Comparison of ENCODE assay signal across 22 cellular contexts in the genomic region with DNA sequence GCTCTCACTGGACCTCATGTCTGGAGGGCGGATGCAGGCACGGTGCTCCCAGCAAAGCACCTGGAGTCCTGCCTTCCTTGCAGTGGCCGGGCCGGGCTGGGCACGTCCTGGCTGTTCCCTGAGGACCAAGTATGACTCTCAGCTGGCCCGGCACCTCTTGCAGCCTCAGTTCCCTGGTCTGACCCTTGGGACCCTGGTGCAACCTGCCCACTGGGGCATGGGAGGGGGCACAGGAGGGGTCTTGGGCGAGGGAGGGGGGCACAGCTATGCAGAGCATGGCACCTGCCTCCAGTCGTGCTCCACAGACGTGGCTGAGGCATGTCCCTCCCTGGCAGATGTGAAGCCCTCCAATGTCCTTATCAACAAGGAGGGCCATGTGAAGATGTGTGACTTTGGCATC. TPM values are rescaled to one million over a fixed set of nuclear protein-coding genes. Genes with fewer than 3 reads are reported as not detected.
DNase-seq lines count a peak whose midpoint lies in the region; ATAC-seq and TF ChIP-seq lines count a peak whose summit lies in the region.
"Had no signal": no experiment of that assay in that cellular context is flagged by ENCODE, and none has a peak within 500 bp of the region (broad histone marks: within the 10 kb centered on the region; RNA-seq: fewer than 3 reads in every experiment).

No MANE protein-coding gene starts in this region.

- no peaks in the 10 kb centered on the region for H3K79me2 ChIP-seq in MM.1S (ENCODE audit: low read length)
- H3K79me2 ChIP-seq in trophoblast cell (ENCODE audit: control insufficient read depth, insufficient read depth, low read length, poor library complexity) = no peaks in the 10 kb centered on the region

- POLR2A ChIA-PET in activated naive CD8-positive, alpha-beta T cell treated with anti-CD3 and anti-CD28 coated beads, Interleukin-2, amount 10 ng/mL, durations not matched to agents 7 days and 5 days (lab: Charles Lee) = no interaction called here

- 66 to 81% methylated on average over 9 of the region's 9 CpGs for WGBS in upper lobe of left lung, 2 donors
- WGBS in trophoblast cell (ENCODE audit: extremely low coverage, insufficient coverage, insufficient read length) = no CpG with 5 or more reads among the region's 9 CpGs

- H4K12ac ChIP-seq in trophoblast cell (ENCODE audit: low read depth, low read length) = no peak overlapping the region

- H3K27ac Mint-ChIP-seq in activated naive CD8-positive, alpha-beta T cell treated with anti-CD3 and anti-CD28 coated beads, Interleukin-2, amount 10 ng/mL, durations not matched to agents 7 days and 5 days = no peak overlapping the region
- no peak overlapping the region for H3K27ac Mint-ChIP-seq in activated naive CD8-positive, alpha-beta T cell treated with anti-CD3 and anti-CD28 coated beads for 36 hours

- H3K9ac ChIP-seq in MM.1S (ENCODE audit: low read length) (no peak overlapping the region), trophoblast cell (ENCODE audit: low read length) (no peak overlapping the region)

- no peak overlapping the region for H2BK120ac ChIP-seq in trophoblast cell (ENCODE audit: insufficient read depth, low read length, poor library complexity)

- TF ChIP-seq EP300 in upper lobe of left lung (IDR thresholded peaks at IDR 0.05) = no peak

- peaks cover 1% of the 10 kb centered on the region for H3K9me3 Mint-ChIP-seq in activated naive CD8-positive, alpha-beta T cell treated with anti-CD3 and anti-CD28 coated beads, Interleukin-2, amount 10 ng/mL, durations not matched to agents 7 days and 5 days
- H3K9me3 Mint-ChIP-seq in activated naive CD8-positive, alpha-beta T cell treated with anti-CD3 and anti-CD28 coated beads for 36 hours = peaks cover 3% of the 10 kb centered on the region
- H3K9me3 Mint-ChIP-seq: activated T-helper 17 cell treated with anti-CD3 and anti-CD28 coated beads, Interleukin-2, amount 50 U/mL, for 72 hours had no signal

- no peaks in the 10 kb centered on the region for H3K9me3 ChIP-seq in RWPE2 (ENCODE audit: severe bottlenecking)
- peaks cover 5% of the 10 kb centered on the region for H3K9me3 ChIP-seq in lower lobe of right lung
- H3K9me3 ChIP-seq in upper lobe of left lung = peaks cover 0 to 12% (median 7%) of the 10 kb centered on the region in 4 donors
- H3K9me3 ChIP-seq in MM.1S (replicated peaks; ENCODE audit: insufficient read depth, low read length) = no peaks in the 10 kb centered on the region
- peaks cover 37% of the 10 kb centered on the region for H3K9me3 ChIP-seq in trophoblast cell (ENCODE audit: insufficient read depth, low read depth, low read length)

- H3K36me3 Mint-ChIP-seq in activated naive CD8-positive, alpha-beta T cell treated with anti-CD3 and anti-CD28 coated beads, Interleukin-2, amount 10 ng/mL, durations not matched to agents 7 days and 5 days = peaks cover 39% of the 10 kb centered on the region
- H3K36me3 Mint-ChIP-seq in activated naive CD8-positive, alpha-beta T cell treated with anti-CD3 and anti-CD28 coated beads for 36 hours = peaks cover 42% of the 10 kb centered on the region

- no peak overlapping the region for H2BK5ac ChIP-seq in trophoblast cell (ENCODE audit: low read depth, low read length, poor library complexity)

- H2AK5ac ChIP-seq in trophoblast cell (ENCODE audit: low read length) = no peak overlapping the region

- H3K4me1 ChIP-seq in RWPE2 (ENCODE audit: insufficient read depth, poor library complexity, severe bottlenecking) = no peaks in the 10 kb centered on the region
- H3K4me1 ChIP-seq in lower lobe of right lung = no peaks in the 10 kb centered on the region
- no peaks in the 10 kb centered on the region for H3K4me1 ChIP-seq in upper lobe of left lung
- H3K4me1 ChIP-seq in MM.1S (ENCODE audit: low read length) = no peaks in the 10 kb centered on the region
- H3K4me1 ChIP-seq in trophoblast cell (ENCODE audit: control insufficient read depth in 1 of 2, insufficient read depth in 2 of 2, low read length in 2 of 2) = no peaks in the 10 kb centered on the region
- H3K4me1 ChIP-seq: uterus had no signal

- H3K4me3 ChIP-seq in RWPE2 (ENCODE audit: severe bottlenecking) (no peak overlapping the region), lower lobe of right lung (no peak overlapping the region), upper lobe of left lung (no peak overlapping the region), MM.1S (ENCODE audit: low read length) (no peak overlapping the region), trophoblast cell (ENCODE audit: low read depth, low read length) (no peak overlapping the region)
- H3K4me3 ChIP-seq: GM12878, uterus had no signal

- no peak overlapping the region for H4K91ac ChIP-seq in trophoblast cell (ENCODE audit: low read depth, low read length)

- no peaks in the 10 kb centered on the region for H3K4me1 Mint-ChIP-seq in activated naive CD8-positive, alpha-beta T cell treated with anti-CD3 and anti-CD28 coated beads, Interleukin-2, amount 10 ng/mL, durations not matched to agents 7 days and 5 days
- H3K4me1 Mint-ChIP-seq in activated naive CD8-positive, alpha-beta T cell treated with anti-CD3 and anti-CD28 coated beads for 36 hours = no peaks in the 10 kb centered on the region
- H3K4me1 Mint-ChIP-seq: activated T-helper 17 cell treated with anti-CD3 and anti-CD28 coated beads, Interleukin-2, amount 50 U/mL, for 72 hours; stimulated activated naive CD8-positive, alpha-beta T cell treated with anti-CD3 and anti-CD28 coated beads, Interleukin-15, amount 100 ng/mL, for 72 hours had no signal

- H3K9me2 ChIP-seq in MM.1S (replicated peaks; ENCODE audit: insufficient read depth, low read length) = no peaks in the 10 kb centered on the region

- no peak overlapping the region for H3K4me3 Mint-ChIP-seq in activated naive CD8-positive, alpha-beta T cell treated with anti-CD3 and anti-CD28 coated beads, Interleukin-2, amount 10 ng/mL, durations not matched to agents 7 days and 5 days
- no peak overlapping the region for H3K4me3 Mint-ChIP-seq in activated naive CD8-positive, alpha-beta T cell treated with anti-CD3 and anti-CD28 coated beads for 36 hours
- H3K4me3 Mint-ChIP-seq: activated T-helper 17 cell treated with anti-CD3 and anti-CD28 coated beads, Interleukin-2, amount 50 U/mL, for 72 hours; CD4-positive, CD25-positive, alpha-beta regulatory T cell; stimulated activated naive CD8-positive, alpha-beta T cell treated with anti-CD3 and anti-CD28 coated beads, Interleukin-15, amount 100 ng/mL, for 72 hours had no signal

- no peak for ATAC-seq in activated naive CD8-positive, alpha-beta T cell treated with anti-CD3 and anti-CD28 coated beads, Interleukin-2, amount 10 ng/mL, durations not matched to agents 7 days and 5 days (ENCODE audit: low read depth)
- no peak for ATAC-seq in RWPE2 (ENCODE audit: low read depth)
- ATAC-seq in lower lobe of right lung = no peak
- no peak for ATAC-seq in upper lobe of left lung (ENCODE audit: low FRiP score in 2 of 2)
- ATAC-seq: activated T-helper 17 cell treated with anti-CD3 and anti-CD28 coated beads, Interleukin-2, amount 50 U/mL, for 72 hours; GM12878; stimulated activated naive CD8-positive, alpha-beta T cell treated with anti-CD3 and anti-CD28 coated beads, Interleukin-15, amount 100 ng/mL, for 72 hours had no signal

- DNase-seq in activated naive CD8-positive, alpha-beta T cell treated with anti-CD3 and anti-CD28 coated beads, Interleukin-2, amount 10 ng/mL, durations not matched to agents 7 days and 5 days = peak; percentile 10
- no peak for DNase-seq in activated naive CD8-positive, alpha-beta T cell treated with anti-CD3 and anti-CD28 coated beads for 36 hours
- DNase-seq in RWPE2 (ENCODE audit: low spot score) = peak; percentile 68
- peak; percentile 46 for DNase-seq in lower lobe of right lung
- peak; percentile 23 to 80 for DNase-seq in upper lobe of left lung
- no peak for DNase-seq in MM.1S
- no peak for DNase-seq in NCI-H1694 treated with DMSO at 0.1 percent for 48 hours (lab: John Stamatoyannopoulos, UW)
- DNase-seq in trophoblast cell = no peak
- DNase-seq: ACHN; activated CD4-positive, CD25-positive, alpha-beta regulatory T cell treated with anti-CD3 and anti-CD28 coated beads, Interleukin-2, amount 50 U/mL, for 72 hours; CD4-positive, CD25-positive, alpha-beta regulatory T cell; effector CD4-positive, alpha-beta T cell; GDM1; NCI-H1048; NCI-H2029 treated with DMSO at 0.1 percent for 48 hours; NK-92 treated with Interleukin-12 subunit alpha and Interleukin-12 subunit beta, amount 100 ng/mL, for 24 hours; nucleus accumbens; stimulated activated CD4-positive, alpha-beta T cell treated with anti-CD3 and anti-CD28 coated beads, Interleukin-2, amount 100 ng/mL, for 48 hours; stimulated activated naive CD8-positive, alpha-beta T cell treated with anti-CD3 and anti-CD28 coated beads, Interleukin-15, amount 100 ng/mL, for 72 hours had no signal

- H3K4ac ChIP-seq in trophoblast cell (ENCODE audit: low read depth, low read length) = no peak overlapping the region

- no peak overlapping the region for H2BK12ac ChIP-seq in trophoblast cell (ENCODE audit: low read length)

- intact Hi-C loops in lower lobe of right lung (cut with DNase I) = no loop called here

- no peaks in the 10 kb centered on the region for H3F3A ChIP-seq in MM.1S (ENCODE audit: insufficient read depth, low read length)

- H3K14ac ChIP-seq in trophoblast cell (ENCODE audit: low read length) = no peak overlapping the region

- H3K27ac ChIP-seq in RWPE2 (ENCODE audit: poor library complexity, severe bottlenecking) = no peak overlapping the region
- no peak overlapping the region for H3K27ac ChIP-seq in lower lobe of right lung
- H3K27ac ChIP-seq in upper lobe of left lung = no peak overlapping the region
- H3K27ac ChIP-seq in MM.1S (ENCODE audit: low read length) = no peak overlapping the region
- no peak overlapping the region for H3K27ac ChIP-seq in trophoblast cell (ENCODE audit: low read depth, low read length)
- H3K27ac ChIP-seq: uterus had no signal

- TF ChIP-seq CTCF in RWPE2 (IDR thresholded peaks at IDR 0.05; ENCODE audit: poor library complexity, severe bottlenecking) (no peak), lower lobe of right lung (IDR thresholded peaks at IDR 0.05) (no peak), upper lobe of left lung (IDR thresholded peaks at IDR 0.05) (no peak), MM.1S (IDR thresholded peaks at IDR 0.05; ENCODE audit: low read length) (no peak)

- no peak overlapping the region for H4K8ac ChIP-seq in trophoblast cell (ENCODE audit: low read depth, low read length)

- H3K79me1 ChIP-seq in trophoblast cell (ENCODE audit: low read length) = no peaks in the 10 kb centered on the region

- H3K18ac ChIP-seq in trophoblast cell (ENCODE audit: low read length) = no peak overlapping the region

- H3K27me3 ChIP-seq in RWPE2 (ENCODE audit: insufficient read depth, poor library complexity, severe bottlenecking) (no peaks in the 10 kb centered on the region), lower lobe of right lung (ENCODE audit: low read depth) (no peaks in the 10 kb centered on the region), upper lobe of left lung (no peaks in the 10 kb centered on the region), MM.1S (replicated peaks; ENCODE audit: insufficient read depth, low read length) (no peaks in the 10 kb centered on the region), trophoblast cell (ENCODE audit: insufficient read depth, low read length) (no peaks in the 10 kb centered on the region)
- H3K27me3 ChIP-seq: uterus had no signal

- no peaks in the 10 kb centered on the region for H3K27me3 Mint-ChIP-seq in activated naive CD8-positive, alpha-beta T cell treated with anti-CD3 and anti-CD28 coated beads, Interleukin-2, amount 10 ng/mL, durations not matched to agents 7 days and 5 days
- H3K27me3 Mint-ChIP-seq in activated naive CD8-positive, alpha-beta T cell treated with anti-CD3 and anti-CD28 coated beads for 36 hours = no peaks in the 10 kb centered on the region
- H3K27me3 Mint-ChIP-seq: activated T-helper 17 cell treated with anti-CD3 and anti-CD28 coated beads, Interleukin-2, amount 50 U/mL, for 72 hours; CD4-positive, CD25-positive, alpha-beta regulatory T cell; stimulated activated naive CD8-positive, alpha-beta T cell treated with anti-CD3 and anti-CD28 coated beads, Interleukin-15, amount 100 ng/mL, for 72 hours had no signal

- H3K23ac ChIP-seq in trophoblast cell (ENCODE audit: low read length) = no peak overlapping the region

- H4K20me1 ChIP-seq in MM.1S (ENCODE audit: insufficient read depth, low read length) = no peaks in the 10 kb centered on the region

- H3K36me3 ChIP-seq in RWPE2 (ENCODE audit: low read depth) = peaks cover 58% of the 10 kb centered on the region
- peaks cover 88% of the 10 kb centered on the region for H3K36me3 ChIP-seq in lower lobe of right lung
- peaks cover 12 to 96% (median 88%) of the 10 kb centered on the region in 4 donors for H3K36me3 ChIP-seq in upper lobe of left lung
- H3K36me3 ChIP-seq in MM.1S (replicated peaks; ENCODE audit: insufficient read depth, low read length) = 0 out of 2 replicates have a peak, but pooled peaks cover 3% of the 10 kb centered on the region
- H3K36me3 ChIP-seq in trophoblast cell (ENCODE audit: control insufficient read depth in 1 of 2, insufficient read depth in 2 of 2, low read length in 2 of 2) = peaks cover 47 to 54% of the 10 kb centered on the region in 2 experiments
- H3K36me3 ChIP-seq: uterus had no signal

- no peak for TF ChIP-seq POLR2A in upper lobe of left lung (IDR thresholded peaks at IDR 0.05)

- H3K4me2 ChIP-seq in MM.1S (ENCODE audit: low read depth, low read length) (no peak overlapping the region), trophoblast cell (ENCODE audit: low read length) (no peak overlapping the region)

- H2AFZ ChIP-seq in MM.1S (ENCODE audit: low read length) = no peak overlapping the region
- no peak overlapping the region for H2AFZ ChIP-seq in trophoblast cell (ENCODE audit: insufficient read depth, low read length, poor library complexity)

RNA-seq across cellular contexts. Expression of a gene that starts 19.6 kb away (rescaled TPM):
- total RNA-seq in activated naive CD8-positive, alpha-beta T cell treated with anti-CD3 and anti-CD28 coated beads, Interleukin-2, amount 10 ng/mL, durations not matched to agents 7 days and 5 days = 10 to 100 TPM; 53.6 to 56.8 TPM
- total RNA-seq in activated naive CD8-positive, alpha-beta T cell treated with anti-CD3 and anti-CD28 coated beads for 36 hours = 100 to 1,000 TPM; 136 to 139 TPM
- total RNA-seq in lower lobe of right lung = 55.2 TPM
- total RNA-seq in upper lobe of left lung = 100 to 1,000 TPM in 1 of 6 donors, 10 to 100 TPM in 5; 45.1 to 134 (median 79.5) TPM
- 23.0 and 23.8 TPM in 2 replicates for polyA plus RNA-seq in trophoblast cell (2013)

RNA-seq across cellular contexts. Expression of a gene that starts 50.9 kb away (rescaled TPM):
- 1 to 10 TPM; 5.4 to 5.7 TPM for total RNA-seq in activated naive CD8-positive, alpha-beta T cell treated with anti-CD3 and anti-CD28 coated beads, Interleukin-2, amount 10 ng/mL, durations not matched to agents 7 days and 5 days
- total RNA-seq in activated naive CD8-positive, alpha-beta T cell treated with anti-CD3 and anti-CD28 coated beads for 36 hours = 1 to 10 TPM in 1 of 2 experiments, under 1 TPM in 1; 0.90 to 1.1 TPM
- total RNA-seq in lower lobe of right lung = 15.7 TPM
- 10 to 100 TPM; 11.2 to 32.5 (median 16.1) TPM for total RNA-seq in upper lobe of left lung
- 30.2 and 32.0 TPM in 2 replicates for polyA plus RNA-seq in trophoblast cell (2013)

Comparison
In these comparisons a context has a peak if more than half of its experiments do, and no peak if none do; other contexts are left out.
1. DNase-seq: peak in activated naive CD8-positive, alpha-beta T cell treated with anti-CD3 and anti-CD28 coated beads, Interleukin-2, amount 10 ng/mL, durations not matched to agents 7 days and 5 days (single experiment), RWPE2 (single experiment), lower lobe of right lung (single experiment) and upper lobe of left lung (2 of 2); none in activated naive CD8-positive, alpha-beta T cell treated with anti-CD3 and anti-CD28 coated beads for 36 hours (single experiment), MM.1S (single experiment), NCI-H1694 treated with DMSO at 0.1 percent for 48 hours (single experiment) and trophoblast cell (0 of 2).